In the genomic region with DNA sequence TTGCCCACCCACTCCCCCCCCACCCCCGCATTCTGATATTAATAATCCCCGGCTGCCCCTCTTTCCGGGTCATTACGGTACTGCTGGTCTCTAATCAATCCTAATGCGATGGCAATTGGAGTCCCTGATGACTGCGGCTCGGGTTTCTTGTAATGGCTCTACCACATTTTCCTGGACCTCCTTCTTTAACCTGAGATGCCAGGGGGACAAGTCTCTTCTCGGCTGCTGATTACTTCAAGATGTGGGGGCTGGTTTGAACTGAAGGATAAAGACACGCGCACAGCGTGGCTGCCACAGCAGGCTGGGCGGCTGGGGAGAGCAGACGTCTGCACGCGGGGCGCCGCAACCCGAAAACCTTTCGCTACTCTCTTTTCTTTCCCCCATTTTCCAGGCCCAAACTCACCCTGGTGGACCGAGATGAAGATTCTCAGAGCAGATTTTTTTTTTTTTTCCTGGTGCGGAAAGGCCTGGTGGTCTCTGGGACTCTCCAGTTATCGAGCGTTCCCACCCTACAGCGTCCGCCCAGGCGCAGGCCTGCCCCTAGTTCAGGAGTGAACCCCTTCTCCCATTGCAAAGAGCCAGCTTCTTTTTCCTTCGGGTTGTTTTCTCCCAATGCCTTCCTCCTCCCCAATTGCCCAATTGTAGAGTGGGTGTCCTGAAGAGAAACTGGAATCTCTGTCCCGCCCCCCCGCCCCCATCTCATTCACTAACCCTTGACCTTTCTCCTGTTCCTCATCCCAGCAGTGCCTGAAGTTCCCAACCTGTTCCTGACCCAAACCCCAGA, we compare ENCODE assay signal across 16 cellular contexts. TPM values are rescaled to one million over a fixed set of nuclear protein-coding genes. Genes with fewer than 3 reads are reported as not detected.
DNase-seq lines count a peak whose midpoint lies in the region; ATAC-seq, FAIRE-seq and TF ChIP-seq lines count a peak whose summit lies in the region.
"Had no signal": no experiment of that assay in that cellular context is flagged by ENCODE, and none has a peak within 500 bp of the region (broad histone marks: within the 10 kb centered on the region; RNA-seq: fewer than 3 reads in every experiment).

No MANE protein-coding gene starts in this region.

- no peak overlapping the region for H3K9ac ChIP-seq in keratinocyte (ENCODE audit: control insufficient read depth, extremely low read depth, insufficient read depth, low read length)

- FAIRE-seq in keratinocyte (lab: Jason Lieb, UNC) (no peak), small intestine (lab: Jason Lieb, UNC) (no peak)

- TF ChIP-seq CTCF in cardiac muscle cell (IDR thresholded peaks at IDR 0.05; ENCODE audit: low read depth, low read length) (no peak), WTC11 (IDR thresholded peaks at IDR 0.05) (no peak), keratinocyte (optimal IDR thresholded peaks at IDR 0.05 in 1 of 3, IDR thresholded peaks at IDR 0.05 in 1 of 3, conservative IDR thresholded peaks at IDR 0.05 in 1 of 3; ENCODE audit: extremely low read depth in 1 of 3, insufficient read depth in 2 of 3, low read length in 3 of 3) (no peak), foreskin keratinocyte (conservative IDR thresholded peaks at IDR 0.05) (no peak)

- H3K4me3 ChIP-seq in cardiac muscle cell: peak overlapping the region; percentile 11
- H3K4me3 ChIP-seq in right cardiac atrium (ENCODE audit: low read length): no peak overlapping the region
- peak overlapping the region in 1 of 3 experiments; percentile 78 for H3K4me3 ChIP-seq in keratinocyte (ENCODE audit: control insufficient read depth in 2 of 3, extremely low read depth in 1 of 3, insufficient read depth in 2 of 3, low read depth in 1 of 3, low read length in 3 of 3)
- H3K4me3 ChIP-seq in small intestine (ENCODE audit: low read depth in 1 of 2, low read length in 2 of 2): no peak overlapping the region
- H3K4me3 ChIP-seq in HAP-1: no peak overlapping the region

- POLR2A ChIA-PET in WTC11 (lab: Charles Lee): interaction anchor here (0.6 to 1.2 kb wide), 4 partner anchors 9 to 406 kb away, joined by 3 to 4 read pairs (median 3); a partner anchor contains a TSS

- H3K27ac ChIP-seq in cardiac muscle cell (no peak overlapping the region), right cardiac atrium (ENCODE audit: low read length) (no peak overlapping the region), keratinocyte (ENCODE audit: control insufficient read depth, insufficient read depth, low read length) (no peak overlapping the region), small intestine (ENCODE audit: low read depth in 1 of 2, low read length in 1 of 2) (no peak overlapping the region), foreskin keratinocyte (no peak overlapping the region)
- H3K27ac ChIP-seq: gastroesophageal sphincter had no signal

- no peak overlapping the region for H3K27ac Mint-ChIP-seq in WTC11
- H3K27ac Mint-ChIP-seq in stimulated activated naive CD8-positive, alpha-beta T cell treated with anti-CD3 and anti-CD28 coated beads, Interleukin-15, amount 100 ng/mL, for 72 hours: no peak overlapping the region

- peaks cover 74% of the 10 kb centered on the region for H3K4me1 Mint-ChIP-seq in WTC11
- peaks cover 71% of the 10 kb centered on the region for H3K4me1 Mint-ChIP-seq in stimulated activated naive CD8-positive, alpha-beta T cell treated with anti-CD3 and anti-CD28 coated beads, Interleukin-15, amount 100 ng/mL, for 72 hours

- intact Hi-C loops in right cardiac atrium (cut with DNase I): no loop called here

- WGBS in right cardiac atrium: 32% methylated on average over 29 of the region's 29 CpGs
- WGBS in small intestine, 3 donors: 7 to 35% (median 26%) methylated on average over 29 of the region's 29 CpGs

- H3K36me3 ChIP-seq in cardiac muscle cell (no peaks in the 10 kb centered on the region), keratinocyte (ENCODE audit: control insufficient read depth in 2 of 2, extremely low read depth in 1 of 2, insufficient read depth in 2 of 2, low read length in 2 of 2) (no peaks in the 10 kb centered on the region), small intestine (ENCODE audit: control insufficient read depth in 2 of 2, insufficient read depth in 2 of 2, low read length in 2 of 2) (no peaks in the 10 kb centered on the region), HAP-1 (replicated peaks) (no peaks in the 10 kb centered on the region)
- H3K36me3 ChIP-seq: gastroesophageal sphincter had no signal

- H3K27me3 Mint-ChIP-seq in WTC11 (ENCODE audit: low read depth): peaks cover 100% of the 10 kb centered on the region
- H3K27me3 Mint-ChIP-seq in stimulated activated naive CD8-positive, alpha-beta T cell treated with anti-CD3 and anti-CD28 coated beads, Interleukin-15, amount 100 ng/mL, for 72 hours: peaks cover 100% of the 10 kb centered on the region

- peaks cover 99% of the 10 kb centered on the region for H3K27me3 ChIP-seq in cardiac muscle cell
- no peaks in the 10 kb centered on the region for H3K27me3 ChIP-seq in right cardiac atrium (ENCODE audit: control insufficient read depth, insufficient read depth)
- H3K27me3 ChIP-seq in keratinocyte (ENCODE audit: control insufficient read depth, extremely low read depth, insufficient read depth, low read length): peaks cover 83% of the 10 kb centered on the region
- H3K27me3 ChIP-seq in small intestine (ENCODE audit: control insufficient read depth in 2 of 2, insufficient read depth in 2 of 2, low read length in 2 of 2): peaks cover 0 to 62% of the 10 kb centered on the region in 2 donors
- no peaks in the 10 kb centered on the region for H3K27me3 ChIP-seq in HAP-1 (ENCODE audit: low read depth)
- H3K27me3 ChIP-seq in foreskin keratinocyte: peaks cover 97% of the 10 kb centered on the region

- no peaks in the 10 kb centered on the region for H3K36me3 Mint-ChIP-seq in WTC11

- dilution Hi-C loops in keratinocyte (cut with MboI; ENCODE audit: extremely low pct_ligation_motif_present, low sequenced_read_pairs): no loop called here

- H3K9me3 ChIP-seq in cardiac muscle cell (ENCODE audit: low read depth) (no peaks in the 10 kb centered on the region), right cardiac atrium (ENCODE audit: control insufficient read depth, low read length) (no peaks in the 10 kb centered on the region), keratinocyte (ENCODE audit: control insufficient read depth, low read depth, low read length) (no peaks in the 10 kb centered on the region), small intestine (ENCODE audit: control insufficient read depth, low read depth) (no peaks in the 10 kb centered on the region), HAP-1 (no peaks in the 10 kb centered on the region)
- H3K9me3 ChIP-seq: gastroesophageal sphincter had no signal

- no peak for ATAC-seq in right cardiac atrium
- ATAC-seq in WTC11: no peak
- no peak for ATAC-seq in stimulated activated naive CD8-positive, alpha-beta T cell treated with anti-CD3 and anti-CD28 coated beads, Interleukin-15, amount 100 ng/mL, for 72 hours
- ATAC-seq in foreskin keratinocyte: no peak
- ATAC-seq: gastroesophageal sphincter had no signal

- in situ Hi-C loops in HAP-1 (cut with MboI; ENCODE audit: low sequenced_read_pairs): loop anchor here (10.0 kb wide), 1 partner anchor 69 kb away; a partner anchor contains a TSS

- no peaks in the 10 kb centered on the region for H3K79me2 ChIP-seq in keratinocyte (ENCODE audit: control insufficient read depth, insufficient read depth, low read length)

- no peaks in the 10 kb centered on the region for H3K9me1 ChIP-seq in keratinocyte (ENCODE audit: control insufficient read depth, extremely low read depth, insufficient read depth, low read length)

- H4K20me1 ChIP-seq in keratinocyte (ENCODE audit: control insufficient read depth, extremely low read depth, insufficient read depth, low read length): no peaks in the 10 kb centered on the region

- H2AFZ ChIP-seq in keratinocyte (ENCODE audit: control insufficient read depth, low read length): no peak overlapping the region

- peak overlapping the region; percentile 91 for H3K4me2 ChIP-seq in keratinocyte (ENCODE audit: control insufficient read depth, extremely low read depth, insufficient read depth, low read depth, low read length)

- peak overlapping the region; percentile 75 for H3K4me3 Mint-ChIP-seq in WTC11
- peak overlapping the region; percentile 84 to 85 for H3K4me3 Mint-ChIP-seq in stimulated activated naive CD8-positive, alpha-beta T cell treated with anti-CD3 and anti-CD28 coated beads, Interleukin-15, amount 100 ng/mL, for 72 hours

- H3K4me1 ChIP-seq in cardiac muscle cell (ENCODE audit: low read depth) (peaks cover 18% of the 10 kb centered on the region), right cardiac atrium (ENCODE audit: control insufficient read depth, insufficient read depth, low read length) (no peaks in the 10 kb centered on the region), keratinocyte (ENCODE audit: control insufficient read depth, extremely low read depth, insufficient read depth, low read length) (peaks cover 11% of the 10 kb centered on the region), small intestine (ENCODE audit: control insufficient read depth in 2 of 2, insufficient read depth in 1 of 2, low read depth in 1 of 2, low read length in 1 of 2) (peaks cover 0 to 7% of the 10 kb centered on the region in 2 donors), HAP-1 (peaks cover 22% of the 10 kb centered on the region), foreskin keratinocyte (peaks cover 5% of the 10 kb centered on the region)

- no peaks in the 10 kb centered on the region for H3K9me3 Mint-ChIP-seq in WTC11
- H3K9me3 Mint-ChIP-seq in stimulated activated naive CD8-positive, alpha-beta T cell treated with anti-CD3 and anti-CD28 coated beads, Interleukin-15, amount 100 ng/mL, for 72 hours: no peaks in the 10 kb centered on the region

- DNase-seq in cardiac muscle cell (ENCODE audit: low read depth in 1 of 2, low spot score in 1 of 2): no peak
- no peak for DNase-seq in right cardiac atrium
- DNase-seq in WTC11 (ENCODE audit: low spot score): no peak
- no peak for DNase-seq in keratinocyte (ENCODE audit: low read depth, low spot score)
- DNase-seq in stimulated activated naive CD8-positive, alpha-beta T cell treated with anti-CD3 and anti-CD28 coated beads, Interleukin-15, amount 100 ng/mL, for 72 hours: no peak
- no peak for DNase-seq in small intestine
- DNase-seq in HAP-1 (ENCODE audit: low spot score in 2 of 2): no peak
- DNase-seq in foreskin keratinocyte: no peak
- DNase-seq: activated CD8-positive, alpha-beta memory T cell treated with anti-CD3 and anti-CD28 coated beads for 24 hours; C1 segment of cervical spinal cord; central memory CD4-positive, alpha-beta T cell; midbrain; NCI-H1092 treated with DMSO at 0.1 percent for 48 hours; stimulated activated CD4-positive, alpha-beta T cell treated with anti-CD3 and anti-CD28 coated beads, Interleukin-4, amount 100 ng/mL, for 1 hour; trophoblast cell had no signal

- CTCF ChIA-PET in WTC11 (lab: Charles Lee): interaction anchor here (1.0 to 2.9 kb wide), 8 partner anchors 9 to 370 kb away, joined by 3 to 20 read pairs (median 6); a partner anchor contains a TSS

RNA-seq across cellular contexts. Expression of a gene that starts 6.0 kb away (rescaled TPM):
- total RNA-seq in cardiac muscle cell (0.12 and 1.8 TPM in 2 replicates), right cardiac atrium (not detected), WTC11 (2021) (0.21 to 0.59 TPM (median 0.30 TPM) in 3 replicates), foreskin keratinocyte (not detected in 2 replicates)
- polyA plus RNA-seq in cardiac muscle cell (0.06 and 0.46 TPM in 2 replicates), right cardiac atrium (0.14 TPM), keratinocyte (0.01 to 0.04 TPM in 2 of 3 replicates, not detected in the other), small intestine (under 1 TPM in 2 of 3 donors, not detected in 1; 0.18 to 0.27 TPM), foreskin keratinocyte (not detected in 2 replicates)
- polyA plus RNA-seq in keratinocyte (2011; ENCODE audit: low read depth): not detected
- 0.04 TPM in 1 of 2 replicates, not detected in the other for polyA plus RNA-seq in keratinocyte (2011; cell fraction: cytosol; rRNA removed)
- polyA plus RNA-seq in keratinocyte (2011; cell fraction: nucleus; rRNA removed): not detected in 2 replicates
- polyA plus RNA-seq in keratinocyte (2012; ENCODE audit: low replicate concordance): 0.05 TPM in 1 of 2 replicates, not detected in the other
- polyA minus RNA-seq in keratinocyte: not detected in 3 replicates
- polyA minus RNA-seq in keratinocyte (2011; cell fraction: cytosol; rRNA and poly(A)+ RNA removed): not detected
- not detected in 2 replicates for polyA minus RNA-seq in keratinocyte (2011; cell fraction: nucleus; rRNA and poly(A)+ RNA removed)
